In genomic region chr19:43789029-43789428, GRCh38 we compare ENCODE assay signal across 13 cellular contexts. TPM values are rescaled to one million over a fixed set of nuclear protein-coding genes. Genes with fewer than 3 reads are reported as not detected.
DNase-seq lines count a peak whose midpoint lies in the region; ATAC-seq and TF ChIP-seq lines count a peak whose summit lies in the region.
"Had no signal": no experiment of that assay in that cellular context is flagged by ENCODE, and none has a peak within 500 bp of the region (broad histone marks: within the 10 kb centered on the region; RNA-seq: fewer than 3 reads in every experiment).

No MANE protein-coding gene starts in this region.

- ATAC-seq in HG03521 (IDR thresholded peaks at IDR 0.05; ENCODE audit: unreplicated experiment), result no peak
- ATAC-seq in GM18861 (IDR thresholded peaks at IDR 0.05; ENCODE audit: unreplicated experiment), result no peak

- peak; percentile 54 for DNase-seq in ELF-1 (ENCODE audit: low read depth, low spot score)
- peak; percentile 71 for DNase-seq in KBM-7
- peak; percentile 71 for DNase-seq in adipocyte (ENCODE audit: low read depth)
- peak; percentile 54 for DNase-seq in iris pigment epithelial cell (ENCODE audit: low read depth)
- no peak for DNase-seq in tibial nerve (ENCODE audit: low spot score in 2 of 2)
- no peak for DNase-seq in NCI-H510A treated with DMSO at 0.1 percent for 48 hours (lab: John Stamatoyannopoulos, UW)
- DNase-seq: activated CD8-positive, alpha-beta memory T cell treated with anti-CD3 and anti-CD28 coated beads, Interleukin-2, amount 50 U/mL, for 4 hours; NCI-H748 treated with DMSO at 0.1 percent for 48 hours had no signal

- in situ Hi-C loops in KBM-7 (cut with MboI; ENCODE audit: low pct_unique_long_range_greater_than_20kb, low sequenced_read_pairs), result no loop called here

- H3K27me3 ChIP-seq in adipocyte (replicated peaks; ENCODE audit: control insufficient read depth, insufficient read depth, low read length), result peaks cover 17% of the 10 kb centered on the region
- no peaks in the 10 kb centered on the region for H3K27me3 ChIP-seq in tibial nerve
- H3K27me3 ChIP-seq: breast epithelium, right atrium auricular region had no signal

- H3K36me3 ChIP-seq in adipocyte (ENCODE audit: control insufficient read depth, insufficient read depth, low read length, severe bottlenecking) (no peaks in the 10 kb centered on the region), tibial nerve (no peaks in the 10 kb centered on the region)
- H3K36me3 ChIP-seq: breast epithelium, right atrium auricular region, thoracic aorta had no signal

- TF ChIP-seq POLR2A in tibial nerve (IDR thresholded peaks at IDR 0.05), result no peak

- H3K4me3 ChIP-seq in adipocyte (ENCODE audit: low read length), result no peak overlapping the region
- H3K4me3 ChIP-seq in tibial nerve, result no peak overlapping the region
- H3K4me3 ChIP-seq: breast epithelium, right atrium auricular region, thoracic aorta had no signal

- no peak overlapping the region for H3K27ac ChIP-seq in tibial nerve
- H3K27ac ChIP-seq: breast epithelium, right atrium auricular region, thoracic aorta had no signal

- H3K4me1 ChIP-seq in adipocyte (ENCODE audit: control insufficient read depth, insufficient read depth, low read length) (peaks cover 12% of the 10 kb centered on the region), tibial nerve (peaks cover 0 to 13% (median 11%) of the 10 kb centered on the region in 4 donors)

- 5 to 8% methylated on average over 3 of the region's 3 CpGs for WGBS in tibial nerve, 2 donors

- no peak for TF ChIP-seq CTCF in tibial nerve (IDR thresholded peaks at IDR 0.05)

- no peak for TF ChIP-seq EP300 in tibial nerve (IDR thresholded peaks at IDR 0.05)

- no peaks in the 10 kb centered on the region for H3K9me3 ChIP-seq in adipocyte (ENCODE audit: control insufficient read depth, low read length)
- no peaks in the 10 kb centered on the region for H3K9me3 ChIP-seq in tibial nerve
- H3K9me3 ChIP-seq: breast epithelium, right atrium auricular region, thoracic aorta had no signal

- no peak overlapping the region for H3K9ac ChIP-seq in adipocyte (ENCODE audit: low read length)

RNA-seq across cellular contexts. Expression of gene KCNN4, which starts 8.3 kb away (rescaled TPM):
- 10 to 100 TPM in 1 of 4 donors, 1 to 10 TPM in 3; 4.6 to 18.3 (median 6.8) TPM for total RNA-seq in tibial nerve

RNA-seq across cellular contexts. Expression of gene LYPD5, which starts 13.2 kb away (rescaled TPM):
- 1 to 10 TPM in 1 of 4 donors, under 1 TPM in 3; 0.39 to 2.1 (median 0.53) TPM for total RNA-seq in tibial nerve

RNA-seq across cellular contexts. Expression of gene SMG9, which starts 34.3 kb away (rescaled TPM):
- total RNA-seq in tibial nerve, result 10 to 100 TPM; 14.6 to 49.8 (median 28.0) TPM

RNA-seq across cellular contexts. Expression of gene ZNF283, which starts 38.1 kb away (rescaled TPM):
- total RNA-seq in tibial nerve, result 10 to 100 TPM in 2 of 4 donors, 1 to 10 TPM in 2; 4.2 to 12.3 (median 10.4) TPM

Comparison
In these comparisons a context has a peak if more than half of its experiments do, and no peak if none do; other contexts are left out.
1. DNase-seq: peak in ELF-1 (single experiment), KBM-7 (single experiment), adipocyte (single experiment) and iris pigment epithelial cell (single experiment); none in tibial nerve (0 of 2) and NCI-H510A treated with DMSO at 0.1 percent for 48 hours (single experiment).